27 cellular contexts compared by ENCODE assay signal in the genomic region with DNA sequence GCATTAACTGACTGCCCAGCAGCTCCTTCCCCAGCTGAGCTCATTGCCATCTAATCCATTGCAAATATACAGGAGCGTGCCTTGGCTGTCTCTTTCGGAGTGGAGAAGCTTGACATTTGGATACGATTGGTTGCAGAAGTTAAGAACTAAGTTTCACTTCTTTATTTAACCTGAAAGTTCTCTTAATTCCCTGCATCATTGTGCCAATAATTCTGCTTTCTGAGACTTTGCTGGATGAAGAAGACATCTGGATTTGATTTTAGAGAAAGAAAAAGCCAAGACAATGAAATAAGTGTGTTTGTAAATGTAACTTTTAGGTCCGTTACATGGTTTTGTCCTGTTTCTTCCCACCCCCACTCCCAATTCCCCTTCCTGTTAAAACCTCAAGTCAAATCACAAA. TPM values are rescaled to one million over a fixed set of nuclear protein-coding genes. Genes with fewer than 3 reads are reported as not detected.
DNase-seq lines count a peak whose midpoint lies in the region; ATAC-seq, FAIRE-seq and TF ChIP-seq lines count a peak whose summit lies in the region.
"Had no signal": no experiment of that assay in that cellular context is flagged by ENCODE, and none has a peak within 500 bp of the region (broad histone marks: within the 10 kb centered on the region; RNA-seq: fewer than 3 reads in every experiment).

No MANE protein-coding gene starts in this region.

- no peak overlapping the region for H3K56ac ChIP-seq in IMR-90 (ENCODE audit: extremely low read depth, insufficient read depth, low read length)

- CTCF ChIA-PET in AG04449 (lab: Yijun Ruan, JAX) (no interaction called here), IMR-90 (lab: Yijun Ruan, JAX) (no interaction called here)

- no peak overlapping the region for H4K5ac ChIP-seq in IMR-90 (ENCODE audit: low read depth, low read length)

- H3K9ac ChIP-seq in IMR-90 (ENCODE audit: low read depth, low read length) = no peak overlapping the region

- in situ Hi-C loops in IMR-90 (cut with MboI; ENCODE audit: low sequenced_read_pairs) = no loop called here

- no peaks in the 10 kb centered on the region for H3K36me3 Mint-ChIP-seq in chondrocyte (ENCODE audit: low read depth)
- no peaks in the 10 kb centered on the region for H3K36me3 Mint-ChIP-seq in mesothelial cell of epicardium
- no peaks in the 10 kb centered on the region for H3K36me3 Mint-ChIP-seq in naive thymus-derived CD8-positive, alpha-beta T cell
- peaks cover 0 to 4% (median 0%) of the 10 kb centered on the region in 3 donors for H3K36me3 Mint-ChIP-seq in immature natural killer cell
- H3K36me3 Mint-ChIP-seq: IgD-negative memory B cell; natural killer cell treated with Interleukin-12 subunit alpha and Interleukin-12 subunit beta and Interleukin-15 and Interleukin-18, amount 100 ng/mL, for 72 hours had no signal

- H3K27ac Mint-ChIP-seq in chondrocyte (ENCODE audit: unreplicated experiment) (no peak overlapping the region), mesothelial cell of epicardium (peak overlapping the region; percentile 35), immature natural killer cell (no peak overlapping the region)
- H3K27ac Mint-ChIP-seq in naive thymus-derived CD8-positive, alpha-beta T cell = no peak overlapping the region
- H3K27ac Mint-ChIP-seq: activated CD4-positive, alpha-beta T cell treated with anti-CD3 and anti-CD28 coated beads, Interleukin-2, amount 10 ng/mL, durations not matched to agents 24 days and 14 days; activated T-helper 17 cell treated with anti-CD3 and anti-CD28 coated beads, Interleukin-2, amount 50 U/mL, for 72 hours; dendritic cell treated with granulocyte-macrophage colony-stimulating factor and Interleukin-4, amounts not matched to agents 40 ng/mL and 50 ng/mL, for 4 days; IgD-negative memory B cell; natural killer cell treated with Interleukin-12 subunit alpha and Interleukin-12 subunit beta and Interleukin-15 and Interleukin-18, amount 100 ng/mL, for 72 hours; stimulated activated naive CD8-positive, alpha-beta T cell treated with anti-CD3 and anti-CD28 coated beads, Interleukin-15, amount 100 ng/mL, for 72 hours had no signal

- H3K4me1 ChIP-seq in IMR-90 (ENCODE audit: control insufficient read depth, insufficient read depth, low read length) = peaks cover 2% of the 10 kb centered on the region; the same call in 1 of the 2 replicates
- H3K4me1 ChIP-seq: breast epithelium had no signal

- peak overlapping the region; percentile 85 for H2AFZ ChIP-seq in IMR-90 (replicated peaks; ENCODE audit: low read length, poor library complexity)

- FAIRE-seq in D721Med (lab: Jason Lieb, UNC) = no peak

- H3K9me3 Mint-ChIP-seq in chondrocyte (ENCODE audit: low read depth) (no peaks in the 10 kb centered on the region), mesothelial cell of epicardium (no peaks in the 10 kb centered on the region), immature natural killer cell (peaks cover 0 to 14% (median 4%) of the 10 kb centered on the region in 6 donors)
- peaks cover 0 to 6% (median 0%) of the 10 kb centered on the region in 9 donors for H3K9me3 Mint-ChIP-seq in naive thymus-derived CD8-positive, alpha-beta T cell
- H3K9me3 Mint-ChIP-seq: activated CD4-positive, alpha-beta T cell treated with anti-CD3 and anti-CD28 coated beads, Interleukin-2, amount 10 ng/mL, durations not matched to agents 24 days and 14 days; activated T-helper 17 cell treated with anti-CD3 and anti-CD28 coated beads, Interleukin-2, amount 50 U/mL, for 72 hours; dendritic cell treated with granulocyte-macrophage colony-stimulating factor and Interleukin-4, amounts not matched to agents 40 ng/mL and 50 ng/mL, for 4 days had no signal

- H4K91ac ChIP-seq in IMR-90 (ENCODE audit: insufficient read depth, low read depth, low read length) = no peak overlapping the region

- H4K8ac ChIP-seq in IMR-90 (ENCODE audit: low read depth in 2 of 2, low read length in 2 of 2) = peak overlapping the region in 1 of 2 experiments; percentile 23; a peak in 1 of 4 replicates

- no peak for TF ChIP-seq RAD21 in IMR-90 (IDR thresholded peaks at IDR 0.05; ENCODE audit: low read length)

- no CpG with 5 or more reads among the region's 4 CpGs for WGBS in IMR-90 (ENCODE audit: extremely low coverage in 2 of 2, insufficient read length in 1 of 2), 2 experiments

- no peak for DNase-seq in AG04449 (ENCODE audit: low read depth, low spot score)
- DNase-seq in IMR-90 = no peak
- DNase-seq in chondrocyte (ENCODE audit: low spot score) = no peak
- no peak for DNase-seq in mesothelial cell of epicardium (ENCODE audit: low spot score in 2 of 2, unreplicated experiment in 2 of 2)
- no peak for DNase-seq in naive thymus-derived CD8-positive, alpha-beta T cell
- DNase-seq in immature natural killer cell = no peak
- DNase-seq in COR-L47 (lab: John Stamatoyannopoulos, UW) = no peak
- DNase-seq in D721Med (ENCODE audit: insufficient read length, low spot score) = no peak
- DNase-seq: 8988T; activated CD4-positive, alpha-beta T cell treated with anti-CD3 and anti-CD28 coated beads, Interleukin-2, amount 10 ng/mL, durations not matched to agents 24 days and 14 days; DMS153; GDM1; kidney glomerular epithelial cell; MM.1S; OCI-M1; SHP77; stimulated activated CD4-positive, alpha-beta T cell treated with anti-CD3 and anti-CD28 coated beads, Interleukin-4, amount 100 ng/mL, for 24 hours; stimulated activated naive CD8-positive, alpha-beta T cell treated with anti-CD3 and anti-CD28 coated beads, Interleukin-15, amount 100 ng/mL, for 72 hours had no signal

- no peak for TF ChIP-seq POLR2A in IMR-90 (IDR thresholded peaks at IDR 0.05; ENCODE audit: low read depth, low read length)

- peak overlapping the region; percentile 25 for H3K4me3 ChIP-seq in AG04449 (ENCODE audit: low read depth, low read length)
- no peak overlapping the region for H3K4me3 ChIP-seq in IMR-90 (ENCODE audit: insufficient read depth, low read depth, low read length)
- H3K4me3 ChIP-seq: breast epithelium, gastroesophageal sphincter had no signal

- H3K4me3 Mint-ChIP-seq in chondrocyte (ENCODE audit: unreplicated experiment) (peak overlapping the region; percentile 33), mesothelial cell of epicardium (peak overlapping the region; percentile 24), immature natural killer cell (no peak overlapping the region)
- H3K4me3 Mint-ChIP-seq in naive thymus-derived CD8-positive, alpha-beta T cell = no peak overlapping the region
- H3K4me3 Mint-ChIP-seq: activated CD4-positive, alpha-beta T cell treated with anti-CD3 and anti-CD28 coated beads, Interleukin-2, amount 10 ng/mL, durations not matched to agents 24 days and 14 days; activated T-helper 17 cell treated with anti-CD3 and anti-CD28 coated beads, Interleukin-2, amount 50 U/mL, for 72 hours; dendritic cell treated with granulocyte-macrophage colony-stimulating factor and Interleukin-4, amounts not matched to agents 40 ng/mL and 50 ng/mL, for 4 days; IgD-negative memory B cell; natural killer cell treated with Interleukin-12 subunit alpha and Interleukin-12 subunit beta and Interleukin-15 and Interleukin-18, amount 100 ng/mL, for 72 hours; stimulated activated naive CD8-positive, alpha-beta T cell treated with anti-CD3 and anti-CD28 coated beads, Interleukin-15, amount 100 ng/mL, for 72 hours had no signal

- no peaks in the 10 kb centered on the region for H3K79me1 ChIP-seq in IMR-90 (ENCODE audit: low read depth in 1 of 2, low read length in 2 of 2)

- no TSS peak for BruUV-seq in IMR-90 (replicated peaks; lab: Mats Ljungman, UMichigan)

- no peak overlapping the region for H2AK5ac ChIP-seq in IMR-90 (ENCODE audit: low read depth, low read length)

- POLR2A ChIA-PET in AG04449 (lab: Yijun Ruan, JAX) = no interaction called here
- POLR2A ChIA-PET in IMR-90 (lab: Charles Lee; ENCODE audit: unreplicated experiment) = no interaction called here
- POLR2A ChIA-PET in naive thymus-derived CD8-positive, alpha-beta T cell (lab: Charles Lee) = no interaction called here

- 0 out of 2 replicates have a peak overlapping the region, but pooled peaks have one; percentile 33 for H3K14ac ChIP-seq in IMR-90 (replicated peaks; ENCODE audit: low read depth, low read length)

- no peak overlapping the region for H2BK120ac ChIP-seq in IMR-90 (ENCODE audit: low read depth, low read length)

- intact Hi-C loops in IMR-90 (cut with micrococcal nuclease) = no loop called here

- peak overlapping the region; percentile 37; the same call in 1 of the 2 replicates for H3K4me2 ChIP-seq in IMR-90 (ENCODE audit: low read depth, low read length)

- no peak overlapping the region for H2BK20ac ChIP-seq in IMR-90 (ENCODE audit: low read depth, low read length)

- peaks cover 2% of the 10 kb centered on the region; the same call in 1 of the 2 replicates for H3K27me3 ChIP-seq in IMR-90 (ENCODE audit: control insufficient read depth, insufficient read depth, low read length)
- H3K27me3 ChIP-seq: breast epithelium, gastroesophageal sphincter had no signal

- peak overlapping the region; percentile 52 for H2AK9ac ChIP-seq in IMR-90 (replicated peaks; ENCODE audit: low read depth, low read length, poor library complexity)

- no peaks in the 10 kb centered on the region for H3K9me3 ChIP-seq in IMR-90 (ENCODE audit: control insufficient read depth, insufficient read depth, low read length)
- H3K9me3 ChIP-seq: breast epithelium, gastroesophageal sphincter had no signal

- dilution Hi-C loops in IMR-90 (cut with HindIII; ENCODE audit: low sequenced_read_pairs, unreplicated experiment) = no loop called here

- H3K4ac ChIP-seq in IMR-90 (ENCODE audit: low read depth, low read length) = no peak overlapping the region

- no peak for ATAC-seq in IMR-90 (ENCODE audit: low read depth)
- no peak for ATAC-seq in naive thymus-derived CD8-positive, alpha-beta T cell
- ATAC-seq: activated T-helper 17 cell treated with anti-CD3 and anti-CD28 coated beads, Interleukin-2, amount 50 U/mL, for 72 hours; gastroesophageal sphincter; natural killer cell treated with Interleukin-12 subunit alpha and Interleukin-12 subunit beta and Interleukin-15 and Interleukin-18, amount 100 ng/mL, for 72 hours; stimulated activated naive CD8-positive, alpha-beta T cell treated with anti-CD3 and anti-CD28 coated beads, Interleukin-15, amount 100 ng/mL, for 72 hours had no signal

- no peak overlapping the region for H2BK5ac ChIP-seq in IMR-90 (ENCODE audit: low read depth, low read length, poor library complexity, severe bottlenecking)

- peaks cover 13% of the 10 kb centered on the region for H3K4me1 Mint-ChIP-seq in chondrocyte (ENCODE audit: low read depth)
- H3K4me1 Mint-ChIP-seq in mesothelial cell of epicardium = peaks cover 14% of the 10 kb centered on the region
- H3K4me1 Mint-ChIP-seq in naive thymus-derived CD8-positive, alpha-beta T cell = no peaks in the 10 kb centered on the region
- no peaks in the 10 kb centered on the region for H3K4me1 Mint-ChIP-seq in immature natural killer cell
- H3K4me1 Mint-ChIP-seq: activated CD4-positive, alpha-beta T cell treated with anti-CD3 and anti-CD28 coated beads, Interleukin-2, amount 10 ng/mL, durations not matched to agents 24 days and 14 days; activated T-helper 17 cell treated with anti-CD3 and anti-CD28 coated beads, Interleukin-2, amount 50 U/mL, for 72 hours; stimulated activated naive CD8-positive, alpha-beta T cell treated with anti-CD3 and anti-CD28 coated beads, Interleukin-15, amount 100 ng/mL, for 72 hours had no signal

- H3K18ac ChIP-seq in IMR-90 (ENCODE audit: low read depth, low read length) = no peak overlapping the region

- no peaks in the 10 kb centered on the region; the same call in 1 of the 2 replicates for H3K9me1 ChIP-seq in IMR-90 (ENCODE audit: insufficient read depth, low read length)

- H3K27ac ChIP-seq in IMR-90 (ENCODE audit: insufficient read depth, low read length) = no peak overlapping the region
- H3K27ac ChIP-seq: breast epithelium, gastroesophageal sphincter, HL-60 had no signal

- TF ChIP-seq CTCF in AG04449 (IDR thresholded peaks at IDR 0.05; ENCODE audit: insufficient read depth, low read length, missing control alignments) = no peak
- TF ChIP-seq CTCF in IMR-90 (conservative IDR thresholded peaks at IDR 0.05; ENCODE audit: low read depth, low read length) = no peak
- no peak for TF ChIP-seq CTCF in chondrocyte (IDR thresholded peaks at IDR 0.05)
- TF ChIP-seq CTCF in mesothelial cell of epicardium (IDR thresholded peaks at IDR 0.05; ENCODE audit: unreplicated experiment) = no peak
- TF ChIP-seq CTCF in D721Med (IDR thresholded peaks at IDR 0.05; ENCODE audit: insufficient read depth, missing control alignments) = no peak

- no peaks in the 10 kb centered on the region for H4K20me1 ChIP-seq in IMR-90 (ENCODE audit: insufficient read depth, low read length)

- no peaks in the 10 kb centered on the region for H3K27me3 Mint-ChIP-seq in chondrocyte (ENCODE audit: low read depth)
- no peaks in the 10 kb centered on the region for H3K27me3 Mint-ChIP-seq in mesothelial cell of epicardium (ENCODE audit: low read depth)
- H3K27me3 Mint-ChIP-seq in naive thymus-derived CD8-positive, alpha-beta T cell = peaks cover 0 to 12% (median 4%) of the 10 kb centered on the region in 5 donors
- H3K27me3 Mint-ChIP-seq in immature natural killer cell (ENCODE audit: low read depth in 3 of 3) = peaks cover 0 to 4% (median 3%) of the 10 kb centered on the region in 3 donors
- H3K27me3 Mint-ChIP-seq: activated CD4-positive, alpha-beta T cell treated with anti-CD3 and anti-CD28 coated beads, Interleukin-2, amount 10 ng/mL, durations not matched to agents 24 days and 14 days; activated T-helper 17 cell treated with anti-CD3 and anti-CD28 coated beads, Interleukin-2, amount 50 U/mL, for 72 hours; dendritic cell treated with granulocyte-macrophage colony-stimulating factor and Interleukin-4, amounts not matched to agents 40 ng/mL and 50 ng/mL, for 4 days; IgD-negative memory B cell; natural killer cell treated with Interleukin-12 subunit alpha and Interleukin-12 subunit beta and Interleukin-15 and Interleukin-18, amount 100 ng/mL, for 72 hours; stimulated activated naive CD8-positive, alpha-beta T cell treated with anti-CD3 and anti-CD28 coated beads, Interleukin-15, amount 100 ng/mL, for 72 hours had no signal

- H3K36me3 ChIP-seq in IMR-90 (ENCODE audit: control insufficient read depth, insufficient read depth, low read length) = no peaks in the 10 kb centered on the region
- H3K36me3 ChIP-seq: breast epithelium, gastroesophageal sphincter had no signal

- H3K23ac ChIP-seq in IMR-90 (ENCODE audit: low read depth, low read length) = 0 out of 2 replicates have a peak overlapping the region, but pooled peaks have one; percentile 40

- no peak overlapping the region for H2BK15ac ChIP-seq in IMR-90 (ENCODE audit: low read depth, low read length)

RNA-seq across cellular contexts. Expression of a gene that starts 33.9 kb away (rescaled TPM):
- total RNA-seq in IMR-90 (2012; rRNA removed) (not detected in 2 replicates), chondrocyte (1.6 to 1.7 TPM in 2 of 3 replicates, not detected in the other), mesothelial cell of epicardium (not detected in 3 replicates)
- polyA plus RNA-seq in IMR-90 (2012; rRNA removed) (not detected in 2 replicates), immature natural killer cell (not detected)
- polyA plus RNA-seq in IMR-90 (2012; cell fraction: cytosol; rRNA removed) = not detected in 2 replicates
- polyA plus RNA-seq in IMR-90 (2012; cell fraction: nucleus; rRNA removed; ENCODE audit: low replicate concordance) = not detected in 2 replicates
- not detected for total RNA-seq in naive thymus-derived CD8-positive, alpha-beta T cell
- polyA plus RNA-seq in naive thymus-derived CD8-positive, alpha-beta T cell = not detected
- total RNA-seq: activated CD4-positive, alpha-beta T cell treated with anti-CD3 and anti-CD28 coated beads, Interleukin-2, amount 10 ng/mL, durations not matched to agents 24 days and 14 days; activated T-helper 17 cell treated with anti-CD3 and anti-CD28 coated beads, Interleukin-2, amount 50 U/mL, for 72 hours; breast epithelium; gastroesophageal sphincter; natural killer cell treated with Interleukin-12 subunit alpha and Interleukin-12 subunit beta and Interleukin-15 and Interleukin-18, amount 100 ng/mL, for 72 hours; pulmonary artery endothelial cell; ureter had no signal
- polyA plus RNA-seq: IgD-negative memory B cell had no signal

RNA-seq across cellular contexts. Expression of a gene that starts 50.4 kb away (rescaled TPM):
- total RNA-seq in IMR-90 (2012; rRNA removed) (9.9 and 12.5 TPM in 2 replicates), chondrocyte (81.2 to 249 TPM (median 239 TPM) in 3 replicates), mesothelial cell of epicardium (20.0 to 26.7 TPM (median 23.1 TPM) in 3 replicates)
- polyA plus RNA-seq in IMR-90 (2012; rRNA removed) (7.3 and 8.2 TPM in 2 replicates), immature natural killer cell (under 1 TPM in 1 of 3 donors, not detected in 2; 0.02 TPM)
- 3.6 and 4.9 TPM in 2 replicates for polyA plus RNA-seq in IMR-90 (2012; cell fraction: cytosol; rRNA removed)
- 3.7 and 5.3 TPM in 2 replicates for polyA plus RNA-seq in IMR-90 (2012; cell fraction: nucleus; rRNA removed; ENCODE audit: low replicate concordance)
- total RNA-seq in naive thymus-derived CD8-positive, alpha-beta T cell = not detected
- not detected for polyA plus RNA-seq in naive thymus-derived CD8-positive, alpha-beta T cell
- total RNA-seq: activated CD4-positive, alpha-beta T cell treated with anti-CD3 and anti-CD28 coated beads, Interleukin-2, amount 10 ng/mL, durations not matched to agents 24 days and 14 days; activated T-helper 17 cell treated with anti-CD3 and anti-CD28 coated beads, Interleukin-2, amount 50 U/mL, for 72 hours; natural killer cell treated with Interleukin-12 subunit alpha and Interleukin-12 subunit beta and Interleukin-15 and Interleukin-18, amount 100 ng/mL, for 72 hours had no signal
- polyA plus RNA-seq: IgD-negative memory B cell had no signal

Comparison
In these comparisons a context has a peak if more than half of its experiments do, and no peak if none do; other contexts are left out.
1. H3K4me3 Mint-ChIP-seq: peak in chondrocyte (single experiment) and mesothelial cell of epicardium (single experiment); none in naive thymus-derived CD8-positive, alpha-beta T cell (0 of 10) and immature natural killer cell (0 of 5).
2. RNA of a gene that starts 50.4 kb away (total RNA-seq): 81.2 to 249 TPM in chondrocyte, 20.0 to 26.7 TPM in mesothelial cell of epicardium and 9.9 to 12.5 TPM in IMR-90; not detected in naive thymus-derived CD8-positive, alpha-beta T cell; every median in the first group is over 10 times any median in the second.